In genomic region chr7:40700653-40701475, GRCh38 we compare ENCODE assay signal across 12 cellular contexts.
DNase-seq lines count a peak whose midpoint lies in the region; ATAC-seq and TF ChIP-seq lines count a peak whose summit lies in the region.
"Had no signal": no experiment of that assay in that cellular context is flagged by ENCODE, and none has a peak within 500 bp of the region (broad histone marks: within the 10 kb centered on the region; RNA-seq: fewer than 3 reads in every experiment).

No MANE protein-coding gene starts in this region.

- H3K27ac ChIP-seq in 22Rv1 (no peak overlapping the region), foreskin keratinocyte (no peak overlapping the region)

- peak; percentile 13; the same call in 1 of the 2 replicates for TF ChIP-seq CTCF in 22Rv1 (IDR thresholded peaks at IDR 0.05)
- TF ChIP-seq CTCF in foreskin keratinocyte (conservative IDR thresholded peaks at IDR 0.05), result peak; percentile 40

- no peaks in the 10 kb centered on the region for H3K27me3 ChIP-seq in foreskin keratinocyte

- DNase-seq in H4 (ENCODE audit: low spot score) (peak; percentile 80), foreskin keratinocyte (no peak), NCI-H1105 (lab: John Stamatoyannopoulos, UW) (no peak), SK-N-DZ (ENCODE audit: low spot score) (no peak), middle frontal gyrus (ENCODE audit: extremely low spot score, low spot score) (no peak)
- DNase-seq in activated CD4-positive, alpha-beta T cell treated with anti-CD3 and anti-CD28 coated beads, Interleukin-2, amount 50 U/mL, for 1 hour, result peak; percentile 2
- DNase-seq: HCEC 1CT; NCI-H2171; small intestine; stimulated activated naive CD4-positive, alpha-beta T cell treated with Interleukin-2 at 50 U/mL for 16 hours had no signal

- no peaks in the 10 kb centered on the region for H3K4me1 ChIP-seq in foreskin keratinocyte

- ATAC-seq in foreskin keratinocyte, result no peak
- ATAC-seq in GM21367 (IDR thresholded peaks at IDR 0.05; ENCODE audit: unreplicated experiment), result no peak

Comparison
In these comparisons a context has a peak if more than half of its experiments do, and no peak if none do; other contexts are left out.
1. DNase-seq: peak in H4 (single experiment) and activated CD4-positive, alpha-beta T cell treated with anti-CD3 and anti-CD28 coated beads, Interleukin-2, amount 50 U/mL, for 1 hour (single experiment); none in foreskin keratinocyte (0 of 2), NCI-H1105 (single experiment), SK-N-DZ (single experiment) and middle frontal gyrus (single experiment).